ENCODE assay signal across 8 cellular contexts in genomic region chr10:93115661-93116383, GRCh38. TPM values are rescaled to one million over a fixed set of nuclear protein-coding genes. Genes with fewer than 3 reads are reported as not detected.
A peak's percentile ranks its signal among the peaks of the same experiment; 100 is the strongest.
DNase-seq lines count a peak whose midpoint lies in the region; ATAC-seq and TF ChIP-seq lines count a peak whose summit lies in the region.

No MANE protein-coding gene starts in this region.

- peak overlapping the region in 5 of 10 donors; percentile 15 to 50 (median 30) for H3K4me3 Mint-ChIP-seq in naive thymus-derived CD8-positive, alpha-beta T cell
- H3K4me3 Mint-ChIP-seq in stimulated activated naive CD8-positive, alpha-beta T cell treated with anti-CD3 and anti-CD28 coated beads, Interleukin-15, amount 100 ng/mL, for 72 hours = no peak overlapping the region

- H3K27ac Mint-ChIP-seq in naive thymus-derived CD8-positive, alpha-beta T cell = peak overlapping the region in 8 of 10 donors; percentile 1 to 82 (median 68)
- H3K27ac Mint-ChIP-seq in stimulated activated naive CD8-positive, alpha-beta T cell treated with anti-CD3 and anti-CD28 coated beads, Interleukin-15, amount 100 ng/mL, for 72 hours = peak overlapping the region in 1 of 2 donors; percentile 55

- no peaks in the 10 kb centered on the region for H3K36me3 Mint-ChIP-seq in naive thymus-derived CD8-positive, alpha-beta T cell

- H3K9me3 Mint-ChIP-seq in naive thymus-derived CD8-positive, alpha-beta T cell = peaks cover 0 to 3% (median 0%) of the 10 kb centered on the region in 9 donors
- H3K9me3 Mint-ChIP-seq in stimulated activated naive CD8-positive, alpha-beta T cell treated with anti-CD3 and anti-CD28 coated beads, Interleukin-15, amount 100 ng/mL, for 72 hours = no peaks in the 10 kb centered on the region

- ATAC-seq in naive thymus-derived CD8-positive, alpha-beta T cell = peak; percentile 74 to 75
- peak; percentile 90 for ATAC-seq in stimulated activated naive CD8-positive, alpha-beta T cell treated with anti-CD3 and anti-CD28 coated beads, Interleukin-15, amount 100 ng/mL, for 72 hours
- no peak for ATAC-seq in HG02798 (IDR thresholded peaks at IDR 0.05; ENCODE audit: poor library complexity, unreplicated experiment)

- H3K4me3 ChIP-seq in HFF-Myc (replicated peaks; ENCODE audit: low read depth, low read length) = no peak overlapping the region
- no peak overlapping the region for H3K4me3 ChIP-seq in epithelial cell of esophagus (ENCODE audit: low read length)

- POLR2A ChIA-PET in naive thymus-derived CD8-positive, alpha-beta T cell (lab: Charles Lee) = interaction anchor here (0.6 to 1.0 kb wide), 2 partner anchors 34 to 237 kb away, joined by 3 to 5 read pairs; no protein-coding TSS in a partner anchor

- peaks cover 7 to 17% (median 10%) of the 10 kb centered on the region in 5 donors for H3K27me3 Mint-ChIP-seq in naive thymus-derived CD8-positive, alpha-beta T cell
- H3K27me3 Mint-ChIP-seq in stimulated activated naive CD8-positive, alpha-beta T cell treated with anti-CD3 and anti-CD28 coated beads, Interleukin-15, amount 100 ng/mL, for 72 hours = peaks cover 11% of the 10 kb centered on the region

- peak; percentile 82 for DNase-seq in ELF-1 (ENCODE audit: low read depth, low spot score)
- peak; percentile 39 for DNase-seq in HFF-Myc (ENCODE audit: extremely low read depth, low read depth)
- DNase-seq in NCI-H69 (lab: John Stamatoyannopoulos, UW) = peak; percentile 63
- DNase-seq in activated CD8-positive, alpha-beta memory T cell treated with anti-CD3 and anti-CD28 coated beads for 24 hours = peak; percentile 85
- DNase-seq in epithelial cell of esophagus (ENCODE audit: low read depth) = peak; percentile 63
- DNase-seq in naive thymus-derived CD8-positive, alpha-beta T cell = peak; percentile 43 to 85 (median 64)
- DNase-seq in stimulated activated naive CD8-positive, alpha-beta T cell treated with anti-CD3 and anti-CD28 coated beads, Interleukin-15, amount 100 ng/mL, for 72 hours = peak; percentile 51 to 64

- peak; percentile 66 for TF ChIP-seq CTCF in HFF-Myc (IDR thresholded peaks at IDR 0.05; ENCODE audit: low read depth, low read length, missing control alignments)
- TF ChIP-seq CTCF in epithelial cell of esophagus (IDR thresholded peaks at IDR 0.05; ENCODE audit: insufficient read depth, low read depth, low read length, missing control alignments) = peak; percentile 65

- peaks cover 14 to 16% (median 14%) of the 10 kb centered on the region in 4 donors for H3K4me1 Mint-ChIP-seq in naive thymus-derived CD8-positive, alpha-beta T cell
- no peaks in the 10 kb centered on the region for H3K4me1 Mint-ChIP-seq in stimulated activated naive CD8-positive, alpha-beta T cell treated with anti-CD3 and anti-CD28 coated beads, Interleukin-15, amount 100 ng/mL, for 72 hours

RNA-seq across cellular contexts. Expression of gene CYP26A1, which starts 42.1 kb away (rescaled TPM):
- not detected for total RNA-seq in naive thymus-derived CD8-positive, alpha-beta T cell
- not detected for polyA plus RNA-seq in naive thymus-derived CD8-positive, alpha-beta T cell

RNA-seq across cellular contexts. Expression of gene CYP26C1, which starts 55.2 kb away (rescaled TPM):
- under 1 TPM; 0.33 to 0.44 TPM for total RNA-seq in naive thymus-derived CD8-positive, alpha-beta T cell
- polyA plus RNA-seq in naive thymus-derived CD8-positive, alpha-beta T cell = not detected
